ENCODE assay signal across 20 cellular contexts in genomic region chr19:42067315-42067888, GRCh38. TPM values are rescaled to one million over a fixed set of nuclear protein-coding genes. Genes with fewer than 3 reads are reported as not detected.
DNase-seq lines count a peak whose midpoint lies in the region; ATAC-seq, FAIRE-seq and TF ChIP-seq lines count a peak whose summit lies in the region.
"Had no signal": no experiment of that assay in that cellular context is flagged by ENCODE, and none has a peak within 500 bp of the region (broad histone marks: within the 10 kb centered on the region; RNA-seq: fewer than 3 reads in every experiment).

No MANE protein-coding gene starts in this region.

- H4K20me1 ChIP-seq in K562 (replicated peaks; ENCODE audit: control insufficient read depth, insufficient read depth, low read length), result no peaks in the 10 kb centered on the region

- H3K27ac ChIP-seq in K562 (ENCODE audit: extremely low read depth, low read depth, low read length), result no peak overlapping the region
- H3K27ac ChIP-seq: Peyer's patch had no signal

- peaks cover 0 to 23% (median 13%) of the 10 kb centered on the region in 5 donors for H3K27me3 Mint-ChIP-seq in naive thymus-derived CD8-positive, alpha-beta T cell

- BruUV-seq in K562 (replicated peaks; lab: Mats Ljungman, UMichigan), result no TSS peak

- CTCF ChIA-PET in K562 (lab: Yijun Ruan, JAX; ENCODE audit: low intra/inter-chr PET ratio), result interaction anchor here (0.6 kb wide), 1 partner anchor 306 kb away, joined by 3 read pairs; no protein-coding TSS in a partner anchor

- no peaks in the 10 kb centered on the region for H3K9me1 ChIP-seq in K562 (ENCODE audit: control insufficient read depth, insufficient read depth, low read length)

- H3K4me2 ChIP-seq in K562 (ENCODE audit: insufficient read depth, low read length), result no peak overlapping the region
- H3K4me2 ChIP-seq: SK-N-SH had no signal

- no peak for TF ChIP-seq RAD21 in K562 (CRISPR knock-in tag; conservative IDR thresholded peaks at IDR 0.05 in 1 of 2, IDR thresholded peaks at IDR 0.05 in 1 of 2)

- in situ Hi-C loops in K562 (cut with MboI), result no loop called here

- H2AFZ ChIP-seq in K562 (ENCODE audit: low read depth, low read length), result no peak overlapping the region

- no peaks in the 10 kb centered on the region for H3K9me3 Mint-ChIP-seq in naive thymus-derived CD8-positive, alpha-beta T cell
- H3K9me3 Mint-ChIP-seq: CD8-positive, alpha-beta memory T cell; T-cell had no signal

- TF ChIP-seq CTCF in K562 (IDR thresholded peaks at IDR 0.05 in 2 of 3, conservative IDR thresholded peaks at IDR 0.05 in 1 of 3; ENCODE audit: insufficient read depth in 2 of 3, low read depth in 1 of 3, low read length in 3 of 3), result no peak

- peaks cover 0 to 3% (median under 1%) of the 10 kb centered on the region in 4 donors for H3K4me1 Mint-ChIP-seq in naive thymus-derived CD8-positive, alpha-beta T cell
- H3K4me1 Mint-ChIP-seq: CD8-positive, alpha-beta memory T cell; T-cell had no signal

- H3K27ac Mint-ChIP-seq in naive thymus-derived CD8-positive, alpha-beta T cell, result no peak overlapping the region
- H3K27ac Mint-ChIP-seq: CD8-positive, alpha-beta memory T cell; T-cell had no signal

- 0 out of 3 replicates have a peak, but pooled peaks have one; percentile 22 for ATAC-seq in K562
- ATAC-seq in naive thymus-derived CD8-positive, alpha-beta T cell, result no peak
- ATAC-seq: Right ventricle myocardium inferior, T-cell had no signal

- peaks cover 12 to 42% of the 10 kb centered on the region in 2 experiments; a peak in 4 of 5 replicates for H3K27me3 ChIP-seq in K562 (ENCODE audit: control insufficient read depth in 2 of 2, insufficient read depth in 2 of 2, low read length in 2 of 2)

- no peak for FAIRE-seq in K562 (lab: Jason Lieb, UNC)
- FAIRE-seq: GM12892 had no signal

- no peak for TF ChIP-seq EP300 in K562 (IDR thresholded peaks at IDR 0.05; ENCODE audit: low read length)

- H3K4me3 ChIP-seq in K562, result no peak overlapping the region
- H3K4me3 ChIP-seq: Peyer's patch had no signal

- intact Hi-C loops in K562 (cut with micrococcal nuclease), result no loop called here

- no peaks in the 10 kb centered on the region for H3K36me3 Mint-ChIP-seq in naive thymus-derived CD8-positive, alpha-beta T cell
- H3K36me3 Mint-ChIP-seq: CD8-positive, alpha-beta memory T cell; T-cell had no signal

- no peaks in the 10 kb centered on the region for H3K36me3 ChIP-seq in K562 (ENCODE audit: control insufficient read depth, insufficient read depth, low read length)
- H3K36me3 ChIP-seq: Peyer's patch had no signal

- TF ChIP-seq POLR2A in K562 (conservative IDR thresholded peaks at IDR 0.05), result no peak

- H3K9ac ChIP-seq in K562 (ENCODE audit: insufficient read depth in 1 of 2, low read depth in 2 of 2, low read length in 2 of 2), result no peak overlapping the region; a peak in 1 of 4 replicates
- H3K9ac ChIP-seq: SK-N-SH had no signal

- peaks cover 0 to 29% of the 10 kb centered on the region in 2 experiments; a peak in 3 of 5 replicates for H3K4me1 ChIP-seq in K562 (replicated peaks in 1 of 2; ENCODE audit: control insufficient read depth in 2 of 2, insufficient read depth in 2 of 2, low read length in 2 of 2)

- no peak overlapping the region for H3K4me3 Mint-ChIP-seq in naive thymus-derived CD8-positive, alpha-beta T cell
- H3K4me3 Mint-ChIP-seq: CD8-positive, alpha-beta memory T cell; T-cell had no signal

- WGBS in K562 (ENCODE audit: insufficient coverage, low coverage, missing lambda C conversion rate), result 0% methylated on average over 6 of the region's 6 CpGs

- POLR2A ChIA-PET in K562 (lab: Yijun Ruan, JAX), result interaction anchor here (0.6 to 0.9 kb wide), 6 partner anchors 9 to 705 kb away, joined by 3 read pairs; partner anchors contain the start of gene ZNF574
- POLR2A ChIA-PET in naive thymus-derived CD8-positive, alpha-beta T cell (lab: Charles Lee), result no interaction called here

- no peaks in the 10 kb centered on the region for H3K79me2 ChIP-seq in K562 (ENCODE audit: control insufficient read depth, insufficient read depth, low read length)

- H3K9me3 ChIP-seq in K562 (replicated peaks; ENCODE audit: control insufficient read depth, insufficient read depth, low read depth, low read length), result no peaks in the 10 kb centered on the region
- H3K9me3 ChIP-seq: Peyer's patch, SK-N-SH had no signal

- peak; percentile 61 for DNase-seq in NCI-H2227 (lab: John Stamatoyannopoulos, UW; ENCODE audit: unreplicated experiment)
- no peak for DNase-seq in NCI-H2227 treated with DMSO at 0.1 percent for 48 hours (lab: John Stamatoyannopoulos, UW)
- no peak for DNase-seq in K562 (ENCODE audit: extremely low read depth in 1 of 4, low spot score in 3 of 4)
- DNase-seq in islet precursor cell, result peak; percentile 47
- no peak for DNase-seq in GM03348 (ENCODE audit: low spot score)
- no peak for DNase-seq in NCI-H1417 (lab: John Stamatoyannopoulos, UW)
- no peak for DNase-seq in naive thymus-derived CD8-positive, alpha-beta T cell
- DNase-seq in Kasumi-1 (lab: John Stamatoyannopoulos, UW), result no peak
- DNase-seq: 8988T; CD8-positive, alpha-beta memory T cell; DND-41; GF-D8; NCI-H1105; NCI-H1694 treated with DMSO at 0.1 percent for 48 hours; NCI-H510A; Peyer's patch; SK-N-SH; T-cell had no signal

TF ChIP-seq in K562, 482 proteins besides CTCF, POLR2A, EP300 and RAD21 (continues in another document):
- TF ChIP-seq MCM3 (IDR thresholded peaks at IDR 0.05), result no peak
- TF ChIP-seq ZFP30 (CRISPR knock-in tag; IDR thresholded peaks at IDR 0.05; ENCODE audit: borderline replicate concordance), result no peak
- TF ChIP-seq SIRT6 (IDR thresholded peaks at IDR 0.05; ENCODE audit: low read depth, low read length), result no peak
- TF ChIP-seq RNF2 (IDR thresholded peaks at IDR 0.05), result no peak
- TF ChIP-seq BRF2 (IDR thresholded peaks at IDR 0.05; ENCODE audit: borderline replicate concordance, insufficient read depth, insufficient read length), result no peak
- TF ChIP-seq SMARCC2 (IDR thresholded peaks at IDR 0.05; ENCODE audit: low read depth), result no peak
- no peak for TF ChIP-seq PURB (CRISPR knock-in tag; IDR thresholded peaks at IDR 0.05; ENCODE audit: low read depth)
- TF ChIP-seq ZNF274 (IDR thresholded peaks at IDR 0.05; ENCODE audit: borderline replicate concordance, low read depth, low read length), result no peak
- TF ChIP-seq SNAPC5 (CRISPR knock-in tag; IDR thresholded peaks at IDR 0.05), result no peak
- no peak for TF ChIP-seq ZNF347 (CRISPR knock-in tag; IDR thresholded peaks at IDR 0.05; ENCODE audit: low read depth)

RNA-seq across cellular contexts. Expression of gene GRIK5, which starts 2.6 kb away (rescaled TPM):
- total RNA-seq in K562 (2011; cell fraction: chromatin; rRNA removed; ENCODE audit: low replicate concordance), result 0.12 and 1.3 TPM in 2 replicates
- 0.50 and 0.53 TPM in 2 replicates for total RNA-seq in K562 (2011; cell fraction: nucleolus; rRNA removed)
- 0.29 and 0.31 TPM in 2 replicates for total RNA-seq in K562 (2011; cell fraction: nucleoplasm; rRNA removed)
- total RNA-seq in K562 (2014; rRNA removed) (0.27 and 0.29 TPM in 2 replicates), K562 (2014; rRNA removed; fragmentation: Illumina TruSeq; extraction: Trizol) (0.55 TPM in 1 of 2 replicates, not detected in the other), K562 (2015; rRNA removed; fragmentation: Illumina TruSeq; extraction: Trizol) (0.40 TPM in 1 of 2 replicates, not detected in the other), K562 (2021) (0.51 and 0.58 TPM in 2 replicates)
- polyA plus RNA-seq in K562 (2011; rRNA removed) (0.04 and 0.09 TPM in 2 replicates), K562 (2014; fragmentation: Illumina TruSeq; extraction: Trizol) (0.06 and 0.12 TPM in 2 replicates), K562 (2014; fragmentation: Nextera tagmentation; extraction: Ambion mirVana) (not detected), K562 (2014; rRNA removed) (0.04 and 0.27 TPM in 2 replicates)
- polyA plus RNA-seq in K562 (2011; cell fraction: cytosol; rRNA removed), result 0.04 and 0.06 TPM in 2 replicates
- polyA plus RNA-seq in K562 (2011; cell fraction: nucleus; rRNA removed), result 0.27 and 0.48 TPM in 2 replicates
- polyA plus RNA-seq in K562 (2012), result 0.34 and 11.2 TPM in 2 replicates
- polyA minus RNA-seq in K562 (2011; rRNA and poly(A)+ RNA removed), result 0.06 and 0.63 TPM in 2 replicates
- polyA minus RNA-seq in K562 (2011; cell fraction: cytosol; rRNA and poly(A)+ RNA removed), result not detected in 2 replicates
- 0.33 TPM in 1 of 2 replicates, not detected in the other for polyA minus RNA-seq in K562 (2011; cell fraction: nucleus; rRNA and poly(A)+ RNA removed)
- total RNA-seq in naive thymus-derived CD8-positive, alpha-beta T cell, result under 1 TPM; 0.25 to 0.34 TPM
- not detected for polyA plus RNA-seq in naive thymus-derived CD8-positive, alpha-beta T cell
- polyA plus RNA-seq: CD8-positive, alpha-beta memory T cell had no signal

RNA-seq across cellular contexts. Expression of gene ZNF574, which starts 8.6 kb away (rescaled TPM):
- 6.5 and 25.2 TPM in 2 replicates for total RNA-seq in K562 (2011; cell fraction: chromatin; rRNA removed; ENCODE audit: low replicate concordance)
- total RNA-seq in K562 (2011; cell fraction: nucleolus; rRNA removed), result 24.3 and 26.2 TPM in 2 replicates
- 12.0 and 13.4 TPM in 2 replicates for total RNA-seq in K562 (2011; cell fraction: nucleoplasm; rRNA removed)
- 12.0 and 21.6 TPM in 2 replicates for total RNA-seq in K562 (2014; rRNA removed)
- 1.9 and 2.6 TPM in 2 replicates for total RNA-seq in K562 (2014; rRNA removed; fragmentation: Illumina TruSeq; extraction: Trizol)
- total RNA-seq in K562 (2015; rRNA removed; fragmentation: Illumina TruSeq; extraction: Trizol), result 9.2 and 10.5 TPM in 2 replicates
- 20.7 and 21.0 TPM in 2 replicates for total RNA-seq in K562 (2021)
- 7.1 and 12.1 TPM in 2 replicates for polyA plus RNA-seq in K562 (2011; rRNA removed)
- 15.2 and 35.3 TPM in 2 replicates for polyA plus RNA-seq in K562 (2011; cell fraction: cytosol; rRNA removed)
- polyA plus RNA-seq in K562 (2011; cell fraction: nucleus; rRNA removed), result 9.6 and 17.8 TPM in 2 replicates
- polyA plus RNA-seq in K562 (2012), result 13.6 and 14.2 TPM in 2 replicates
- 8.4 and 13.7 TPM in 2 replicates for polyA plus RNA-seq in K562 (2014; fragmentation: Illumina TruSeq; extraction: Trizol)
- under 1 TPM; 0.24 to 0.34 TPM for polyA plus RNA-seq in K562 (2014; fragmentation: Nextera tagmentation; extraction: Ambion mirVana)
- polyA plus RNA-seq in K562 (2014; rRNA removed), result 11.2 and 13.4 TPM in 2 replicates
- polyA minus RNA-seq in K562 (2011; rRNA and poly(A)+ RNA removed), result 7.1 and 9.8 TPM in 2 replicates
- 22.7 and 24.3 TPM in 2 replicates for polyA minus RNA-seq in K562 (2011; cell fraction: cytosol; rRNA and poly(A)+ RNA removed)
- polyA minus RNA-seq in K562 (2011; cell fraction: nucleus; rRNA and poly(A)+ RNA removed), result 11.4 and 14.6 TPM in 2 replicates
- 10 to 100 TPM; 18.3 to 20.8 TPM for total RNA-seq in naive thymus-derived CD8-positive, alpha-beta T cell
- 10 to 100 TPM in 1 of 3 donors, 1 to 10 TPM in 2; 7.8 to 21.5 (median 8.0) TPM for polyA plus RNA-seq in naive thymus-derived CD8-positive, alpha-beta T cell

Comparison
In these comparisons a context has a peak if more than half of its experiments do, and no peak if none do; other contexts are left out.
1. DNase-seq: peak in NCI-H2227 (single experiment) and islet precursor cell (single experiment); none in NCI-H2227 treated with DMSO at 0.1 percent for 48 hours (single experiment), K562 (0 of 4), GM03348 (single experiment), NCI-H1417 (0 of 3), naive thymus-derived CD8-positive, alpha-beta T cell (0 of 10) and Kasumi-1 (0 of 2).